In the genomic region with DNA sequence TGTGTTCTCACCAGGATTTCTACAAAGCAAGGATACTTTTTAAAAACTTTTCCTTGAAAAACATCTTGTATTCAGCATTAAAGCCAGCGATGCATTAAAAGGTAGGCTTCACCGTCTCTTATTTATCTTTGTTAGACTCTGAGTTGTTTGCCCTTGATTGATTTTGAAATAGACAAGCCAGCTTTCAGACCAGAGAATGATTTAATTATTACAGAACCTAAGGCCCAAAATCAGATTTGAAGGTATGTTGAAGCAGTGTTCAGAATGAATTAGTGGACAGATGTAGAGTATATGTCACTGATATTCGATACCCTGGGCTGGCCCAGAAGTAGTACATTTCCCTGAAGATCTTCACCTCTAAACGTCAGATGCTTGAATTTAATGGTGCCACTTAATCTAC, we compare ENCODE assay signal across 19 cellular contexts.
"Had no signal": no experiment of that assay in that cellular context is flagged by ENCODE, and none has a peak within 500 bp of the region (broad histone marks: within the 10 kb centered on the region; RNA-seq: fewer than 3 reads in every experiment).

No MANE protein-coding gene starts in this region.

- H3K4me1 ChIP-seq: lower lobe of right lung, thyroid gland had no signal

- H3K27me3 ChIP-seq: brain microvascular endothelial cell, thyroid gland had no signal

- DNase-seq: activated CD4-positive, alpha-beta T cell treated with anti-CD3 and anti-CD28 coated beads, Interleukin-2, amount 10 ng/mL, durations not matched to agents 24 days and 14 days; activated CD8-positive, alpha-beta memory T cell treated with anti-CD3 and anti-CD28 coated beads, Interleukin-2, amount 50 U/mL, for 4 hours; activated effector memory CD4-positive, alpha-beta T cell treated with Interleukin-2 at 50 U/mL for 16 hours; activated naive CD4-positive, alpha-beta T cell treated with anti-CD3 and anti-CD28 coated beads, Interleukin-2, amount 10 ng/mL, durations not matched to agents 7 days and 5 days; activated naive CD8-positive, alpha-beta T cell treated with anti-CD3 and anti-CD28 coated beads, Interleukin-2, amount 50 U/mL, for 24 hours; activated T-cell treated with anti-CD3 and anti-CD28 coated beads, Interleukin-2, amount 50 U/mL, for 48 hours; aorta; brain microvascular endothelial cell; central memory CD4-positive, alpha-beta T cell; dorsolateral prefrontal cortex; lower lobe of right lung; retina; stimulated activated CD4-positive, alpha-beta T cell treated with anti-CD3 and anti-CD28 coated beads, Interleukin-12 subunit alpha, Interleukin-12 subunit beta, amount 100 ng/mL, for 4 hours; stimulated activated CD4-positive, alpha-beta T cell treated with anti-CD3 and anti-CD28 coated beads, Interleukin-1b, Interleukin-23, amount 100 ng/mL, for 48 hours; stimulated activated CD8-positive, alpha-beta memory T cell treated with anti-CD3 and anti-CD28 coated beads, Interleukin-4, amount 100 ng/mL, for 48 hours; stimulated activated naive CD4-positive, alpha-beta T cell; T1000; thyroid gland had no signal

- H3K27ac ChIP-seq: brain microvascular endothelial cell, dorsolateral prefrontal cortex, lower lobe of right lung, thyroid gland had no signal

- H3K36me3 ChIP-seq: brain microvascular endothelial cell, lower lobe of right lung, thyroid gland had no signal

- H3K9me3 ChIP-seq: lower lobe of right lung, thyroid gland had no signal

- ATAC-seq: activated naive CD8-positive, alpha-beta T cell treated with anti-CD3 and anti-CD28 coated beads, Interleukin-2, amount 50 U/mL, for 24 hours; lower lobe of right lung; natural killer cell treated with Interleukin-12 subunit alpha and Interleukin-12 subunit beta and Interleukin-15 and Interleukin-18, amount 100 ng/mL, for 72 hours had no signal

- H3K4me3 ChIP-seq: dorsolateral prefrontal cortex, lower lobe of right lung, thyroid gland had no signal
